ENCODE assay signal across 12 cellular contexts in the genomic region with DNA sequence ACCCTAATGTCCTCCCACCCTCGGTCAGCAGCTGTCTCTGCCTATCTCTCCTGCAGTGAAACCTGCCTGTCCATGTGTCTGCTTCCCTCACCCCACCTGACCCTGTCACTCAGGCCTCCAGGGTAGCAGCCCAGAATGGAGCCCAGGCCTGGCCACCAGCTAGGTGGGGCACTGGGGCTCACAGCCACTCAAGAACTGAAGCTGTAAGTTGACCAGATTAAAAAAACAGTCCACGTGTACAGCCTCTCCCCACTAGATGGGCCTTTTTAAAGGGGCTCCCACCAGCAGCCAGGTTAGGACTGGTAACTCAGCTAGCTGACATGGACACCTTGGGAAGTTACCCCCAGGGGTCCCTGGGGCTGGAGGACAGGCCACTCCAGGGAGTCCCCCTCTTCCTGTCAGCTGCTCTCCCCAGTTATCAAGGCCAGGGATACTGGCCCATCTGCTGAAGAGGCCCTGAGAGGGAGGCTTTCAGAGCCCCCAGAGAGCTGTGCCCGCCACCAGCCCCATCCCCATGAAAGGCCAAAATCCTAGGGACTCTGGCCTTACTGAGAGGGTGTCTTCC. TPM values are rescaled to one million over a fixed set of nuclear protein-coding genes. Genes with fewer than 3 reads are reported as not detected.
A peak's percentile ranks its signal among the peaks of the same experiment; 100 is the strongest.
DNase-seq lines count a peak whose midpoint lies in the region; ATAC-seq and TF ChIP-seq lines count a peak whose summit lies in the region.
"Had no signal": no experiment of that assay in that cellular context is flagged by ENCODE, and none has a peak within 500 bp of the region (broad histone marks: within the 10 kb centered on the region; RNA-seq: fewer than 3 reads in every experiment).

No MANE protein-coding gene starts in this region.

- 44 to 52% methylated on average over 3 of the region's 3 CpGs for WGBS in thyroid gland, 2 donors

- peak overlapping the region; percentile 21 for H3K4me3 Mint-ChIP-seq in T-helper 1 cell treated with Interleukin-12 subunit alpha and Interleukin-12 subunit beta and Interleukin-4 antibody, amounts not matched to agents 30 μg/mL and 1 μg/mL, for 36 hours

- H3K4me3 ChIP-seq in mucosa of stomach (ENCODE audit: low read length) (no peak overlapping the region), thyroid gland (replicated peaks in 1 of 3) (peak overlapping the region in 1 of 3 donors; percentile 60)
- H3K4me3 ChIP-seq: MG63 had no signal

- intact Hi-C loops in thyroid gland (cut with DNase I) = no loop called here

- DNase-seq in T-helper 1 cell = no peak
- DNase-seq in cerebellar cortex (ENCODE audit: low spot score) = peak; percentile 51
- DNase-seq in thyroid gland = peak; percentile 20 to 23
- DNase-seq in SKM-1 treated with dmso at 0.1 percent for 144 hours (lab: John Stamatoyannopoulos, UW; ENCODE audit: unreplicated experiment) = no peak
- DNase-seq: MG63; stimulated activated CD4-positive, alpha-beta T cell treated with anti-CD3 and anti-CD28 coated beads, Interleukin-2, amount 100 ng/mL, for 24 hours had no signal

- H3K4me1 Mint-ChIP-seq in T-helper 1 cell treated with Interleukin-12 subunit alpha and Interleukin-12 subunit beta and Interleukin-4 antibody, amounts not matched to agents 30 μg/mL and 1 μg/mL, for 36 hours (ENCODE audit: low read depth) = peaks cover 32% of the 10 kb centered on the region

- H3K36me3 ChIP-seq in mucosa of stomach (ENCODE audit: control insufficient read depth, insufficient read depth, low read length) = no peaks in the 10 kb centered on the region
- no peaks in the 10 kb centered on the region for H3K36me3 ChIP-seq in thyroid gland
- H3K36me3 ChIP-seq: MG63 had no signal

- no peaks in the 10 kb centered on the region for H3K9me3 Mint-ChIP-seq in T-helper 1 cell treated with Interleukin-12 subunit alpha and Interleukin-12 subunit beta and Interleukin-4 antibody, amounts not matched to agents 30 μg/mL and 1 μg/mL, for 36 hours

- H3K4me1 ChIP-seq in mucosa of stomach (ENCODE audit: control insufficient read depth, insufficient read depth, low read length) (peaks cover 61% of the 10 kb centered on the region), thyroid gland (peaks cover 43 to 74% of the 10 kb centered on the region in 2 donors)

- peaks cover 1% of the 10 kb centered on the region for H3K36me3 Mint-ChIP-seq in T-helper 1 cell treated with Interleukin-12 subunit alpha and Interleukin-12 subunit beta and Interleukin-4 antibody, amounts not matched to agents 30 μg/mL and 1 μg/mL, for 36 hours (ENCODE audit: low read depth)

- peak overlapping the region in 2 of 3 donors; percentile 29 to 91 for H3K27ac ChIP-seq in thyroid gland

- no peak for TF ChIP-seq CTCF in thyroid gland (IDR thresholded peaks at IDR 0.05)

- TF ChIP-seq POLR2A in thyroid gland (IDR thresholded peaks at IDR 0.05) = no peak

- peaks cover 62% of the 10 kb centered on the region for H3K27me3 Mint-ChIP-seq in T-helper 1 cell treated with Interleukin-12 subunit alpha and Interleukin-12 subunit beta and Interleukin-4 antibody, amounts not matched to agents 30 μg/mL and 1 μg/mL, for 36 hours (ENCODE audit: low read depth)

- H3K27me3 ChIP-seq in mucosa of stomach (ENCODE audit: control insufficient read depth, insufficient read depth, low read length) (peaks cover 73% of the 10 kb centered on the region), thyroid gland (no peaks in the 10 kb centered on the region)
- H3K27me3 ChIP-seq: MG63 had no signal

- no peak overlapping the region for H3K27ac Mint-ChIP-seq in T-helper 1 cell treated with Interleukin-12 subunit alpha and Interleukin-12 subunit beta and Interleukin-4 antibody, amounts not matched to agents 30 μg/mL and 1 μg/mL, for 36 hours

- peak overlapping the region; percentile 51 for H3K9ac ChIP-seq in mucosa of stomach (ENCODE audit: low read length)

- H3K9me3 ChIP-seq in mucosa of stomach (ENCODE audit: control insufficient read depth, low read length) (no peaks in the 10 kb centered on the region), thyroid gland (no peaks in the 10 kb centered on the region)
- H3K9me3 ChIP-seq: MG63 had no signal

- no peak for ATAC-seq in GM21717 (IDR thresholded peaks at IDR 0.05; ENCODE audit: unreplicated experiment)
- no peak for ATAC-seq in HG02870 (IDR thresholded peaks at IDR 0.05; ENCODE audit: unreplicated experiment)

RNA-seq across cellular contexts. Expression of a gene that starts 1.4 kb away (rescaled TPM):
- 10 to 100 TPM; 42.2 to 56.7 (median 47.2) TPM for total RNA-seq in thyroid gland

RNA-seq across cellular contexts. Expression of a gene that starts 14.8 kb away (rescaled TPM):
- total RNA-seq in thyroid gland = 10 to 100 TPM; 33.9 to 82.4 (median 58.7) TPM

RNA-seq across cellular contexts. Expression of a gene that starts 20.1 kb away (rescaled TPM):
- total RNA-seq in thyroid gland = 10 to 100 TPM; 23.8 to 39.4 (median 34.1) TPM

RNA-seq across cellular contexts. Expression of a gene that starts 36.8 kb away (rescaled TPM):
- not detected for total RNA-seq in thyroid gland
- total RNA-seq: frontal cortex, RPMI7951 had no signal

Comparison
In these comparisons a context has a peak if more than half of its experiments do, and no peak if none do; other contexts are left out.
1. DNase-seq: peak in cerebellar cortex (single experiment) and thyroid gland (2 of 2); none in T-helper 1 cell (0 of 5) and SKM-1 treated with dmso at 0.1 percent for 144 hours (single experiment).